8 cellular contexts compared by ENCODE assay signal in genomic region chr10:100529473-100530298, GRCh38. TPM values are rescaled to one million over a fixed set of nuclear protein-coding genes. Genes with fewer than 3 reads are reported as not detected.
DNase-seq lines count a peak whose midpoint lies in the region; TF ChIP-seq lines count a peak whose summit lies in the region.

Gene NDUFB8, minus strand, starts transcription at chr10:100529871. Its CDS starts 20 bp downstream, at chr10:100529851.

- no peak within 1 kb of the TSS for H3T11ph ChIP-seq in H9 (ENCODE audit: low read length)

- H3K27me3 Mint-ChIP-seq in H9 (ENCODE audit: low read depth): no peaks in the 10 kb centered on the region

- H3K14ac ChIP-seq in H9 (ENCODE audit: insufficient read depth, low read length): no peak within 1 kb of the TSS; the same call in 1 of the 2 replicates

- peak within 1 kb of the TSS; percentile 100 for H3K4me3 Mint-ChIP-seq in H9

- no peak within 1 kb of the TSS for H3K56ac ChIP-seq in H9 (ENCODE audit: insufficient read length, low read depth, low read length)

- no peak within 1 kb of the TSS for H3K4ac ChIP-seq in H9 (ENCODE audit: low read depth, low read length)

- no peak within 1 kb of the TSS for H4K5ac ChIP-seq in H9 (ENCODE audit: insufficient read length, low read depth, low read length)

- no peak within 1 kb of the TSS for H2BK120ac ChIP-seq in H9 (ENCODE audit: low read depth, low read length, poor library complexity, severe bottlenecking)

- H3K27ac ChIP-seq in H9 (ENCODE audit: insufficient read length, low read depth, low read length) (no peak within 1 kb of the TSS), cardiac muscle cell (peak within 1 kb of the TSS; percentile 17), tibial nerve (peak within 1 kb of the TSS; percentile 66 to 92 (median 86))

- no peak within 1 kb of the TSS for H2AK5ac ChIP-seq in H9 (ENCODE audit: insufficient read length, low read length)

- no peak within 1 kb of the TSS for H4K8ac ChIP-seq in H9 (replicated peaks; ENCODE audit: insufficient read length, low read depth, low read length)

- H2BK20ac ChIP-seq in H9 (ENCODE audit: low read depth, low read length, poor library complexity, severe bottlenecking): no peak within 1 kb of the TSS

- no peak for TF ChIP-seq CTCF in H9 (conservative IDR thresholded peaks at IDR 0.05)
- no peak for TF ChIP-seq CTCF in cardiac muscle cell (IDR thresholded peaks at IDR 0.05; ENCODE audit: low read depth, low read length)
- TF ChIP-seq CTCF in tibial nerve (IDR thresholded peaks at IDR 0.05): no peak

- H3K27me3 ChIP-seq in H9 (ENCODE audit: insufficient read depth, low read length) (no peaks in the 10 kb centered on the region), adipocyte (replicated peaks; ENCODE audit: control insufficient read depth, insufficient read depth, low read length) (no peaks in the 10 kb centered on the region), cardiac muscle cell (no peaks in the 10 kb centered on the region), tibial nerve (no peaks in the 10 kb centered on the region)

- H4K20me1 ChIP-seq in H9 (ENCODE audit: control insufficient read depth, insufficient read depth, insufficient read length): no peaks in the 10 kb centered on the region

- H3K9ac ChIP-seq in H9 (ENCODE audit: extremely low read depth, insufficient read length, low read length): peak within 1 kb of the TSS; percentile 90
- H3K9ac ChIP-seq in adipocyte (ENCODE audit: low read length): peak within 1 kb of the TSS; percentile 97

- H4K91ac ChIP-seq in H9 (ENCODE audit: insufficient read length, low read depth, low read length): no peak within 1 kb of the TSS

- TF ChIP-seq POLR2A in tibial nerve (IDR thresholded peaks at IDR 0.05): peak in 1 of 2 donors; percentile 41

- H3K23me2 ChIP-seq in H9 (ENCODE audit: insufficient read length, low read depth, low read length, poor library complexity, severe bottlenecking): peaks cover 7% of the 10 kb centered on the region

- H3K23ac ChIP-seq in H9 (ENCODE audit: insufficient read length, low read depth, low read length): no peak within 1 kb of the TSS

- H2BK12ac ChIP-seq in H9 (ENCODE audit: insufficient read length, low read depth, low read length): no peak within 1 kb of the TSS

- H3K36me3 ChIP-seq in adipocyte (ENCODE audit: control insufficient read depth, insufficient read depth, low read length, severe bottlenecking) (peaks cover 24% of the 10 kb centered on the region), cardiac muscle cell (peaks cover 20% of the 10 kb centered on the region), tibial nerve (peaks cover 0 to 29% (median 2%) of the 10 kb centered on the region in 3 donors)

- no peak within 1 kb of the TSS for H2BK5ac ChIP-seq in H9 (ENCODE audit: insufficient read length, low read length)

- peak; percentile 30 to 87 for TF ChIP-seq EP300 in tibial nerve (IDR thresholded peaks at IDR 0.05)

- peak within 1 kb of the TSS; percentile 99 for H3K4me2 ChIP-seq in H9 (ENCODE audit: insufficient read depth, insufficient read length, low read length)

- DNase-seq in DMS153 (lab: John Stamatoyannopoulos, UW) (peak; percentile 60), H9 (peak; percentile 92), NCI-H146 (lab: John Stamatoyannopoulos, UW) (peak; percentile 85), T-helper 1 cell (peak; percentile 66 to 87 (median 76)), adipocyte (ENCODE audit: low read depth) (peak; percentile 95), cardiac muscle cell (ENCODE audit: low read depth in 1 of 2, low spot score in 1 of 2) (peak; percentile 89 to 90), pons (ENCODE audit: low spot score) (peak; percentile 91), tibial nerve (ENCODE audit: low spot score in 2 of 2) (peak; percentile 72 to 91)

- peak within 1 kb of the TSS; percentile 98 for H3K4me3 ChIP-seq in adipocyte (ENCODE audit: low read length)
- H3K4me3 ChIP-seq in cardiac muscle cell: peak within 1 kb of the TSS; percentile 98
- H3K4me3 ChIP-seq in tibial nerve: peak within 1 kb of the TSS; percentile 55 to 97 (median 82)

- no peaks in the 10 kb centered on the region for H3K79me2 ChIP-seq in H9 (ENCODE audit: insufficient read depth, low read length)

- H3K9me3 Mint-ChIP-seq in H9: no peaks in the 10 kb centered on the region

- H2BK15ac ChIP-seq in H9 (ENCODE audit: low read depth, low read length): no peak within 1 kb of the TSS

- H3K36me3 Mint-ChIP-seq in H9 (ENCODE audit: insufficient read depth in 1 of 3, low read depth in 3 of 3): peaks cover 12 to 24% (median 24%) of the 10 kb centered on the region in 3 experiments; a peak in 6 of 7 replicates

- H3K27ac Mint-ChIP-seq in H9: peak within 1 kb of the TSS; percentile 19 to 99 (median 97)

- H3K4me1 ChIP-seq in H9 (ENCODE audit: insufficient read depth, low read length) (no peaks in the 10 kb centered on the region; the same call in 1 of the 2 replicates), adipocyte (ENCODE audit: control insufficient read depth, insufficient read depth, low read length) (peaks cover 8% of the 10 kb centered on the region), cardiac muscle cell (ENCODE audit: low read depth) (peaks cover 7% of the 10 kb centered on the region), tibial nerve (peaks cover 0 to 29% (median 12%) of the 10 kb centered on the region in 4 donors)

- no peak within 1 kb of the TSS for H3K18ac ChIP-seq in H9 (ENCODE audit: insufficient read length, low read depth, low read length)

- peaks cover 3% of the 10 kb centered on the region for H3K79me1 ChIP-seq in H9 (ENCODE audit: insufficient read depth, low read depth, low read length, poor library complexity, severe bottlenecking)

- no CpG with 5 or more reads among the region's 43 CpGs for WGBS in H9 (ENCODE audit: extremely low coverage, insufficient read length, low lambda C conversion rate)
- 1 to 2% methylated on average over 43 of the region's 43 CpGs for WGBS in tibial nerve, 2 donors

- H2AFZ ChIP-seq in H9 (ENCODE audit: low read length): peak within 1 kb of the TSS; percentile 90

- H3K9me3 ChIP-seq in H9 (ENCODE audit: control insufficient read depth, low read depth, low read length): no peaks in the 10 kb centered on the region
- H3K9me3 ChIP-seq in adipocyte (ENCODE audit: control insufficient read depth, low read length): no peaks in the 10 kb centered on the region
- H3K9me3 ChIP-seq in cardiac muscle cell (ENCODE audit: low read depth): no peaks in the 10 kb centered on the region
- H3K9me3 ChIP-seq in tibial nerve: no peaks in the 10 kb centered on the region

- peaks cover 15 to 17% of the 10 kb centered on the region in 2 experiments for H3K4me1 Mint-ChIP-seq in H9

RNA-seq across cellular contexts. Expression of gene NDUFB8, which starts in this region (rescaled TPM):
- 194 and 205 TPM in 2 replicates for total RNA-seq in H9 (2021)
- total RNA-seq in cardiac muscle cell: 296 and 504 TPM in 2 replicates
- 577 and 748 TPM in 2 replicates for polyA plus RNA-seq in cardiac muscle cell
- 100 to 1,000 TPM; 106 to 161 (median 132) TPM for total RNA-seq in tibial nerve
